ENCODE assay signal across 8 cellular contexts in the genomic region with DNA sequence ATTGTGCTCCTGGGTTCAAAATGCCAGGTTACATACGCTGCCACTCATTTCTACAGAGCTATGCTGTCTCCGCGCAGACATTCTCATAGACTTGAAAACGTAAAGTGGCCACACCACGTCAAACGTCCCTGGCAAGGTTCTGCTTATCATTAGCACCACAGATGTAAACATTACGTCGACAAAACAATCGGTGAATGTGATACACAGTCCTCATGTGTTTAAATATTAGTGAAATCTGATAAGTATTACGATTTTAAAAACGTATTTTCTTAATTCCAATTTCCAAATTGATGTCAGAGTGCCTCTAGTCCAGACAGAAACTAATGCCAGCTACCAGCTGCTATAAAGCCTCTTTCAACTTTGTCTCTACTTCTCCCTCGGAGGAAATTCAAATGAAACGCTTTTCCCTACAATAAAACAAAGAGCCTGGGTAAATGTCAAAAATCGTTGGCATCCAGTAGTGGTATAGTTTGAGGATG. TPM values are rescaled to one million over a fixed set of nuclear protein-coding genes. Genes with fewer than 3 reads are reported as not detected.
A peak's percentile ranks its signal among the peaks of the same experiment; 100 is the strongest.
DNase-seq lines count a peak whose midpoint lies in the region; ATAC-seq and TF ChIP-seq lines count a peak whose summit lies in the region.

No MANE protein-coding gene starts in this region.

- TF ChIP-seq CTCF in Peyer's patch (IDR thresholded peaks at IDR 0.05) (no peak), astrocyte of the cerebellum (IDR thresholded peaks at IDR 0.05; ENCODE audit: low read depth, low read length, missing control alignments) (no peak)

- ATAC-seq in GM18502 (IDR thresholded peaks at IDR 0.05; ENCODE audit: poor library complexity, unreplicated experiment) (peak; percentile 28), HG03378 (IDR thresholded peaks at IDR 0.05; ENCODE audit: unreplicated experiment) (peak; percentile 36)

- H3K27ac ChIP-seq in Peyer's patch (peak overlapping the region; percentile 92 to 99 (median 96)), iPS-20b (ENCODE audit: low read length) (no peak overlapping the region)

- in situ Hi-C loops in ACHN (cut with HindIII; ENCODE audit: low pct_ligation_motif_present, low pct_unique_long_range_greater_than_20kb, low sequenced_read_pairs) = no loop called here
- in situ Hi-C loops in astrocyte of the cerebellum (cut with HindIII; ENCODE audit: low sequenced_read_pairs) = no loop called here

- peak overlapping the region; percentile 64 to 99 (median 88) for H3K4me3 ChIP-seq in Peyer's patch
- peak overlapping the region; percentile 85 for H3K4me3 ChIP-seq in astrocyte of the cerebellum (ENCODE audit: low read depth, low read length)
- H3K4me3 ChIP-seq in iPS-20b (ENCODE audit: low read length) = peak overlapping the region; percentile 93

- no peaks in the 10 kb centered on the region for H3K36me3 ChIP-seq in Peyer's patch
- no peaks in the 10 kb centered on the region for H3K36me3 ChIP-seq in iPS-20b (ENCODE audit: insufficient read depth, low read depth, low read length)

- H3K4me1 ChIP-seq in Peyer's patch = peaks cover 0 to 5% (median 2%) of the 10 kb centered on the region in 4 donors
- peaks cover 36% of the 10 kb centered on the region for H3K4me1 ChIP-seq in iPS-20b (ENCODE audit: insufficient read depth, low read length)

- H3K27me3 ChIP-seq in Peyer's patch (no peaks in the 10 kb centered on the region), iPS-20b (ENCODE audit: insufficient read depth, low read length) (peaks cover 35% of the 10 kb centered on the region)

- H3K9ac ChIP-seq in iPS-20b (ENCODE audit: low read depth, low read length) = peak overlapping the region; percentile 83; the same call in 1 of the 2 replicates

- TF ChIP-seq POLR2A in Peyer's patch (IDR thresholded peaks at IDR 0.05) = peak in 1 of 2 donors; percentile 44

- H3K9me3 ChIP-seq in Peyer's patch = no peaks in the 10 kb centered on the region
- no peaks in the 10 kb centered on the region for H3K9me3 ChIP-seq in iPS-20b (ENCODE audit: insufficient read depth, low read depth, low read length)

- DNase-seq in ACHN = peak; percentile 65
- peak in 2 of 3 donors; percentile 61 to 84 for DNase-seq in Peyer's patch
- peak; percentile 49 for DNase-seq in astrocyte of the cerebellum (ENCODE audit: low read depth)
- peak; percentile 62 for DNase-seq in stimulated activated CD4-positive, alpha-beta T cell treated with anti-CD3 and anti-CD28 coated beads, Interleukin-4, amount 100 ng/mL, for 24 hours
- DNase-seq in ureter (ENCODE audit: low spot score) = no peak

RNA-seq across cellular contexts. Expression of a gene that starts 1.1 kb away (rescaled TPM):
- total RNA-seq in Peyer's patch (100 to 1,000 TPM in 1 of 4 donors, 10 to 100 TPM in 3; 47.3 to 123 (median 56.3) TPM), ureter (29.7 TPM)
